9 cellular contexts compared by ENCODE assay signal in genomic region chr1:206606867-206607266, GRCh38. TPM values are rescaled to one million over a fixed set of nuclear protein-coding genes. Genes with fewer than 3 reads are reported as not detected.
DNase-seq lines count a peak whose midpoint lies in the region; ATAC-seq and TF ChIP-seq lines count a peak whose summit lies in the region.
"Had no signal": no experiment of that assay in that cellular context is flagged by ENCODE, and none has a peak within 500 bp of the region (broad histone marks: within the 10 kb centered on the region; RNA-seq: fewer than 3 reads in every experiment).

No MANE protein-coding gene starts in this region.

- H3K27ac ChIP-seq in MM.1S (ENCODE audit: low read length) (no peak overlapping the region), gastrocnemius medialis (no peak overlapping the region)

- 0 out of 2 replicates have a peak, but pooled peaks cover 6% of the 10 kb centered on the region for H3F3A ChIP-seq in MM.1S (ENCODE audit: insufficient read depth, low read length)

- no peaks in the 10 kb centered on the region for H4K20me1 ChIP-seq in MM.1S (ENCODE audit: insufficient read depth, low read length)

- H3K4me3 Mint-ChIP-seq in activated CD4-positive, alpha-beta T cell treated with anti-CD3 and anti-CD28 coated beads, Interleukin-2, amount 10 ng/mL, durations not matched to agents 24 days and 14 days, result no peak overlapping the region
- no peak overlapping the region for H3K4me3 Mint-ChIP-seq in naive B cell
- H3K4me3 Mint-ChIP-seq: activated naive CD8-positive, alpha-beta T cell had no signal

- H3K4me3 ChIP-seq in MM.1S (ENCODE audit: low read length) (no peak overlapping the region), adipocyte (ENCODE audit: low read length) (no peak overlapping the region), gastrocnemius medialis (no peak overlapping the region)

- H3K9me3 Mint-ChIP-seq in activated CD4-positive, alpha-beta T cell treated with anti-CD3 and anti-CD28 coated beads, Interleukin-2, amount 10 ng/mL, durations not matched to agents 24 days and 14 days, result no peaks in the 10 kb centered on the region
- no peaks in the 10 kb centered on the region for H3K9me3 Mint-ChIP-seq in naive B cell

- H3K27me3 ChIP-seq in MM.1S (replicated peaks; ENCODE audit: insufficient read depth, low read length), result no peaks in the 10 kb centered on the region
- no peaks in the 10 kb centered on the region for H3K27me3 ChIP-seq in adipocyte (replicated peaks; ENCODE audit: control insufficient read depth, insufficient read depth, low read length)
- H3K27me3 ChIP-seq in gastrocnemius medialis, result no peaks in the 10 kb centered on the region

- TF ChIP-seq CTCF in MM.1S (IDR thresholded peaks at IDR 0.05; ENCODE audit: low read length), result peak; percentile 78
- TF ChIP-seq CTCF in gastrocnemius medialis (IDR thresholded peaks at IDR 0.05 in 4 of 5, conservative IDR thresholded peaks at IDR 0.05 in 1 of 5), result no peak

- no peak for TF ChIP-seq POLR2A in gastrocnemius medialis (IDR thresholded peaks at IDR 0.05)

- intact Hi-C loops in activated CD4-positive, alpha-beta T cell treated with anti-CD3 and anti-CD28 coated beads, Interleukin-2, amount 10 ng/mL, durations not matched to agents 24 days and 14 days (cut with micrococcal nuclease), result loop anchor here (5.0 kb wide), 1 partner anchor 315 kb away; the partner anchor contains the start of gene FCMR
- intact Hi-C loops in gastrocnemius medialis (cut with DNase I; ENCODE audit: low total_unique reads), result no loop called here

- no peak for DNase-seq in activated CD4-positive, alpha-beta T cell treated with anti-CD3 and anti-CD28 coated beads, Interleukin-2, amount 10 ng/mL, durations not matched to agents 24 days and 14 days
- DNase-seq in activated CD4-positive, alpha-beta T cell treated with anti-CD3 and anti-CD28 coated beads, Interleukin-2, amount 50 U/mL, for 4 hours, result no peak
- DNase-seq in MM.1S, result peak; percentile 66
- DNase-seq in adipocyte (ENCODE audit: low read depth), result peak; percentile 23
- DNase-seq in naive B cell, result no peak
- no peak for DNase-seq in cerebellar nuclear complex (lab: John Stamatoyannopoulos, UW)
- DNase-seq in gastrocnemius medialis, result no peak
- DNase-seq in foreskin melanocyte, result no peak

- H2AFZ ChIP-seq in MM.1S (ENCODE audit: low read length), result no peak overlapping the region

- H3K9me3 ChIP-seq in MM.1S (replicated peaks; ENCODE audit: insufficient read depth, low read length) (no peaks in the 10 kb centered on the region), adipocyte (ENCODE audit: control insufficient read depth, low read length) (no peaks in the 10 kb centered on the region), gastrocnemius medialis (no peaks in the 10 kb centered on the region)

- peaks cover 30% of the 10 kb centered on the region for H3K4me1 Mint-ChIP-seq in activated CD4-positive, alpha-beta T cell treated with anti-CD3 and anti-CD28 coated beads, Interleukin-2, amount 10 ng/mL, durations not matched to agents 24 days and 14 days
- H3K4me1 Mint-ChIP-seq in naive B cell, result peaks cover 10 to 12% (median 10%) of the 10 kb centered on the region in 3 donors

- no peaks in the 10 kb centered on the region for H3K9me2 ChIP-seq in MM.1S (replicated peaks; ENCODE audit: insufficient read depth, low read length)

- H3K9ac ChIP-seq in MM.1S (ENCODE audit: low read length), result no peak overlapping the region
- no peak overlapping the region for H3K9ac ChIP-seq in adipocyte (ENCODE audit: low read length)

- peaks cover 13% of the 10 kb centered on the region for H3K79me2 ChIP-seq in MM.1S (ENCODE audit: low read length)

- no peak overlapping the region for H3K4me2 ChIP-seq in MM.1S (ENCODE audit: low read depth, low read length)

- ATAC-seq in naive B cell (ENCODE audit: low read depth in 2 of 2), result peak; percentile 37 to 42
- ATAC-seq in gastrocnemius medialis, result no peak

- H3K27me3 Mint-ChIP-seq in activated CD4-positive, alpha-beta T cell treated with anti-CD3 and anti-CD28 coated beads, Interleukin-2, amount 10 ng/mL, durations not matched to agents 24 days and 14 days, result no peaks in the 10 kb centered on the region
- no peaks in the 10 kb centered on the region for H3K27me3 Mint-ChIP-seq in naive B cell
- H3K27me3 Mint-ChIP-seq: activated naive CD8-positive, alpha-beta T cell had no signal

- H3K27ac Mint-ChIP-seq in activated CD4-positive, alpha-beta T cell treated with anti-CD3 and anti-CD28 coated beads, Interleukin-2, amount 10 ng/mL, durations not matched to agents 24 days and 14 days, result peak overlapping the region; percentile 22
- no peak overlapping the region for H3K27ac Mint-ChIP-seq in naive B cell
- H3K27ac Mint-ChIP-seq: activated naive CD8-positive, alpha-beta T cell had no signal

- H3K4me1 ChIP-seq in MM.1S (ENCODE audit: low read length), result peaks cover 8% of the 10 kb centered on the region
- H3K4me1 ChIP-seq in adipocyte (ENCODE audit: control insufficient read depth, insufficient read depth, low read length), result peaks cover 14% of the 10 kb centered on the region
- H3K4me1 ChIP-seq in gastrocnemius medialis, result peaks cover 6 to 7% of the 10 kb centered on the region in 2 donors

- peaks cover 56% of the 10 kb centered on the region for H3K36me3 Mint-ChIP-seq in activated CD4-positive, alpha-beta T cell treated with anti-CD3 and anti-CD28 coated beads, Interleukin-2, amount 10 ng/mL, durations not matched to agents 24 days and 14 days (ENCODE audit: low read depth)
- H3K36me3 Mint-ChIP-seq in naive B cell, result peaks cover 13 to 19% of the 10 kb centered on the region in 2 donors

- in situ Hi-C loops in gastrocnemius medialis (cut with MboI; ENCODE audit: low sequenced_read_pairs in 4 of 4), result no loop called here

- H3K36me3 ChIP-seq in MM.1S (replicated peaks; ENCODE audit: insufficient read depth, low read length) (peaks cover 7% of the 10 kb centered on the region; the same call in 1 of the 2 replicates), adipocyte (ENCODE audit: control insufficient read depth, insufficient read depth, low read length, severe bottlenecking) (peaks cover 42% of the 10 kb centered on the region), gastrocnemius medialis (peaks cover 0 to 74% of the 10 kb centered on the region in 2 donors)

RNA-seq across cellular contexts. Expression of gene EIF2D, which starts 5.4 kb away (rescaled TPM):
- total RNA-seq in activated CD4-positive, alpha-beta T cell treated with anti-CD3 and anti-CD28 coated beads, Interleukin-2, amount 10 ng/mL, durations not matched to agents 24 days and 14 days, result 86.6 and 89.4 TPM in 2 replicates
- 10 to 100 TPM; 25.2 to 46.2 (median 31.8) TPM for polyA plus RNA-seq in naive B cell (ENCODE audit: low read depth in 6 of 6)
- total RNA-seq in gastrocnemius medialis, result 10 to 100 TPM; 23.7 to 61.2 (median 38.6) TPM

RNA-seq across cellular contexts. Expression of gene DYRK3, which starts 28.5 kb away (rescaled TPM):
- 16.5 and 16.9 TPM in 2 replicates for total RNA-seq in activated CD4-positive, alpha-beta T cell treated with anti-CD3 and anti-CD28 coated beads, Interleukin-2, amount 10 ng/mL, durations not matched to agents 24 days and 14 days
- not detected for polyA plus RNA-seq in naive B cell (ENCODE audit: low read depth in 6 of 6)
- total RNA-seq in gastrocnemius medialis, result 1 to 10 TPM in 2 of 4 donors, under 1 TPM in 2; 0.85 to 1.8 (median 1.0) TPM

Comparison
In these comparisons a context has a peak if more than half of its experiments do, and no peak if none do; other contexts are left out.
1. DNase-seq: peak in MM.1S (single experiment) and adipocyte (single experiment); none in activated CD4-positive, alpha-beta T cell treated with anti-CD3 and anti-CD28 coated beads, Interleukin-2, amount 10 ng/mL, durations not matched to agents 24 days and 14 days (single experiment), activated CD4-positive, alpha-beta T cell treated with anti-CD3 and anti-CD28 coated beads, Interleukin-2, amount 50 U/mL, for 4 hours (0 of 2), naive B cell (single experiment), cerebellar nuclear complex (0 of 2), gastrocnemius medialis (0 of 2) and foreskin melanocyte (single experiment).
2. ATAC-seq: peak in naive B cell (2 of 2); none in gastrocnemius medialis (0 of 2).